13 cellular contexts compared by ENCODE assay signal in the genomic region with DNA sequence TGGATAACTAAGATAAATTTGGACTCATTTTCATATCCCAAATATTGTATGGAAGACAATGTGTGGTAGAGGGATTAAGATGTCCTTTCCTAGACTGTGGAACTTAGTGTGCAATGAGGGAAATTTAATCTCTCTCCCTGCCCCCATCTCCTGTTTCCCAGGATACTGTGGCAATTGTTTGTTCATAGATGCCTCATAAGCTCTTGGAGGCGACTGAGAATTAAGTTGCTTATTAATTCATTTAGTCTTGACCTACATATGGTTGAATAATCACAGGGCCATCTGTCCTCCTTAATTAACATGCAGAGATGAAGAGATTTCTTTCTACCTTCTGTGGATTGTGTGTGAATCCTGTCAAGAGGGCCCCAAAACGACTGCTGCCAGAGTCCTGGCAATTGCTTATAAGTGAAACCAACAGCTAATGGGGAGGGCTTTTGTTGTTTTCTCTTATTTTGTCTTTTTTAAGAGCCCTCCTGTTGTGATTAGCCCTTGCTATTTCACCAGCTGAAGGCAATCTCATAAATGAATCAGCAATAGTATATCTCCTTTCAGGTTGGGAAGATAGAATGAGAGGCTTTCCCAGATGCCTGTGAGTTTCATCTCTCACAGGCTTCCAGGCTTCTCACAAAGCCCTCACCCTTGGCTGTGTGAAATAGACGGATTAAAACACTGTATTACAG. TPM values are rescaled to one million over a fixed set of nuclear protein-coding genes. Genes with fewer than 3 reads are reported as not detected.
A peak's percentile ranks its signal among the peaks of the same experiment; 100 is the strongest.
DNase-seq lines count a peak whose midpoint lies in the region; ATAC-seq and TF ChIP-seq lines count a peak whose summit lies in the region.
"Had no signal": no experiment of that assay in that cellular context is flagged by ENCODE, and none has a peak within 500 bp of the region (broad histone marks: within the 10 kb centered on the region; RNA-seq: fewer than 3 reads in every experiment).

No MANE protein-coding gene starts in this region.

- no peak for TF ChIP-seq CTCF in osteocyte (IDR thresholded peaks at IDR 0.05)

- in situ Hi-C loops in G401 (cut with HindIII; ENCODE audit: low sequenced_read_pairs), result no loop called here

- H3K27ac Mint-ChIP-seq in osteocyte (ENCODE audit: unreplicated experiment), result peak overlapping the region; percentile 84

- peaks cover 38% of the 10 kb centered on the region for H3K4me1 Mint-ChIP-seq in osteocyte (ENCODE audit: unreplicated experiment)

- peaks cover 5% of the 10 kb centered on the region for H3K9me3 Mint-ChIP-seq in osteocyte (ENCODE audit: unreplicated experiment)
- H3K9me3 Mint-ChIP-seq: activated naive CD4-positive, alpha-beta T cell treated with anti-CD3 and anti-CD28 coated beads, Interleukin-2, amount 50 U/mL, for 72 hours had no signal

- no peak overlapping the region for H3K4me3 Mint-ChIP-seq in osteocyte (ENCODE audit: unreplicated experiment)

- no peaks in the 10 kb centered on the region for H3K36me3 Mint-ChIP-seq in osteocyte (ENCODE audit: unreplicated experiment)
- H3K36me3 Mint-ChIP-seq: activated naive CD4-positive, alpha-beta T cell treated with anti-CD3 and anti-CD28 coated beads, Interleukin-2, amount 50 U/mL, for 72 hours had no signal

- DNase-seq in G401 (ENCODE audit: low spot score) (peak; percentile 92), NCI-H524 (lab: John Stamatoyannopoulos, UW) (peak; percentile 93 to 95), cerebellum (ENCODE audit: low spot score) (peak; percentile 70), osteocyte (ENCODE audit: extremely low spot score, unreplicated experiment) (no peak), midbrain (lab: John Stamatoyannopoulos, UW) (no peak)
- DNase-seq: effector CD8-positive, alpha-beta T cell; NCI-H1436; T1000 had no signal

- no peaks in the 10 kb centered on the region for H3K27me3 Mint-ChIP-seq in osteocyte (ENCODE audit: unreplicated experiment)

- ATAC-seq in GM19452 (IDR thresholded peaks at IDR 0.05; ENCODE audit: unreplicated experiment) (no peak), HG03097 (IDR thresholded peaks at IDR 0.05; ENCODE audit: low FRiP score, unreplicated experiment) (no peak), GM18870 (IDR thresholded peaks at IDR 0.05; ENCODE audit: unreplicated experiment) (no peak)
- ATAC-seq: activated naive CD4-positive, alpha-beta T cell treated with anti-CD3 and anti-CD28 coated beads, Interleukin-2, amount 50 U/mL, for 72 hours; Panc1 had no signal

RNA-seq across cellular contexts. Expression of a gene that starts 58.7 kb away (rescaled TPM):
- total RNA-seq in G401 (2014; rRNA removed; shearing (Covaris generic)), result 45.0 and 58.6 TPM in 2 replicates
- total RNA-seq in cerebellum, result 23.5 TPM
- 79.2 and 88.9 TPM in 2 replicates for total RNA-seq in osteocyte

Comparison
In these comparisons a context has a peak if more than half of its experiments do, and no peak if none do; other contexts are left out.
1. DNase-seq: peak in G401 (single experiment), NCI-H524 (2 of 2) and cerebellum (single experiment); none in osteocyte (single experiment) and midbrain (single experiment).